Comparison of ENCODE assay signal across 17 cellular contexts in the genomic region with DNA sequence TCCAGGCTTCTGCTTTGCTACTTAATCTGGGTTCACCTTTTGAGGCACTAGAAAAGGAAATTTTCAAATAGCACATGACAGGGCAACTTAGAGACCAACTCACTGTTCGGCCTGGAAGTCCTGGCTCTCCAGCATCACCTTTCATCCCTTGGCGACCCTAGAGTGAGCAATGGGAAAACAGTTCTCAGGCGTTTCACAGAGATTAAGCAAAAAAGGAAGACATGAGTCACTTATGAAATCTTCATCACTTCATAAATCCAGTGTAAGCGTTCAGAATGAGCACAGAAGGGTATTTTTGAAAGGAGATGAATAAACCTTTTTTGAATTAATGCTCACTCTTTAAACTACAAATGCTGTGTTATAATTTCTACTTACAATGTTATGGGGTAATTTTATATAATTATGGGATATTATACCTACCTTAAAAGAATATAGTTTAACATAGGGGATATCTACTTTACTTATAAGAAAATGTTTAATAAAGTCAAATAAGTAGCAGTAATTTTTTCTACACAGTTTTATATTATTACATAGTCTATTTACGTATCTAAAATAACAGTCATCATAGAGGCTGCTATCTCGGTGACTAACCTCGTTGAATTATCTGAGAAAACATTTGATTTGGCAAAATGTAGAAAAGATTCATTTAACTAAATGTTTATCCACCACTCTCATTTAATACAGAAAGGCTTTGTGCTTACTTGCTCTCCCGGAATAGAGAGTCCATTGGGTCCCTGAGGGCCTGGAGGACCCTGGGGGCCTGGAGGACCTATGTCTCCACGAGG.
A peak's percentile ranks its signal among the peaks of the same experiment; 100 is the strongest.
DNase-seq lines count a peak whose midpoint lies in the region; TF ChIP-seq lines count a peak whose summit lies in the region.
"Had no signal": no experiment of that assay in that cellular context is flagged by ENCODE, and none has a peak within 500 bp of the region (broad histone marks: within the 10 kb centered on the region; RNA-seq: fewer than 3 reads in every experiment).

No MANE protein-coding gene starts in this region.

- peak overlapping the region; percentile 18 for H3K4me2 ChIP-seq in GM23248 (ENCODE audit: unreplicated experiment)
- H3K4me2 ChIP-seq: SK-N-SH had no signal

- DNase-seq in GM23248 (peak; percentile 87), astrocyte of the spinal cord (ENCODE audit: low read depth, low spot score) (peak; percentile 87), glomerular visceral epithelial cell (ENCODE audit: extremely low spot score) (peak; percentile 15), tibial artery (peak in 1 of 2 donors; percentile 33), pons (ENCODE audit: low spot score) (no peak), HPDE6-E6E7 (ENCODE audit: extremely low spot score) (no peak)
- no peak for DNase-seq in activated T-helper 1 cell treated with anti-CD3 and anti-CD28 coated beads, Interleukin-12 subunit alpha, Interleukin-12 subunit beta, Interleukin-2, Interleukin-4 antibody, amounts not matched to agents 30 ng/mL and 10 ng/mL and 1 ng/mL, durations not matched to agents 14 hours and 24 hours and 36 hours (ENCODE audit: low spot score)
- DNase-seq: activated naive CD8-positive, alpha-beta T cell treated with anti-CD3 and anti-CD28 coated beads, Interleukin-2, amount 50 U/mL, for 24 hours; activated T-cell treated with anti-CD3 and anti-CD28 coated beads, Interleukin-2, amount 50 U/mL, for 72 hours; CD4-positive, alpha-beta T cell; cortex of kidney; erythroblast; NCI-H187 treated with DMSO at 0.1 percent for 48 hours; NCI-H524; ovary; SK-N-SH; substantia nigra had no signal

- H3K36me3 ChIP-seq in GM23248 (ENCODE audit: low read depth) (peaks cover 89% of the 10 kb centered on the region), tibial artery (peaks cover 0 to 14% (median 5%) of the 10 kb centered on the region in 3 donors)
- H3K36me3 ChIP-seq: ovary had no signal

- H2AFZ ChIP-seq in GM23248, result no peak overlapping the region

- peak overlapping the region; percentile 51 for H3K9ac ChIP-seq in GM23248
- H3K9ac ChIP-seq: SK-N-SH had no signal

- H3K9me3 ChIP-seq in GM23248 (ENCODE audit: low read depth) (no peaks in the 10 kb centered on the region), tibial artery (no peaks in the 10 kb centered on the region)
- H3K9me3 ChIP-seq: ovary, SK-N-SH had no signal

- peaks cover 4% of the 10 kb centered on the region; the same call in 1 of the 2 replicates for H3K79me2 ChIP-seq in GM23248 (ENCODE audit: insufficient read depth)

- H3K27me3 Mint-ChIP-seq in activated T-helper 1 cell treated with anti-CD3 and anti-CD28 coated beads, Interleukin-12 subunit alpha, Interleukin-12 subunit beta, Interleukin-2, Interleukin-4 antibody, amounts not matched to agents 30 ng/mL and 10 ng/mL and 1 ng/mL, durations not matched to agents 14 hours and 24 hours and 36 hours (ENCODE audit: insufficient read depth), result no peaks in the 10 kb centered on the region
- H3K27me3 Mint-ChIP-seq: activated naive CD8-positive, alpha-beta T cell treated with anti-CD3 and anti-CD28 coated beads, Interleukin-2, amount 50 U/mL, for 24 hours; CD4-positive, alpha-beta T cell had no signal

- WGBS in GM23248 (ENCODE audit: low coverage in 1 of 2, low lambda C conversion rate in 2 of 2, missing lambda C conversion rate in 2 of 2), 2 experiments, result 29 to 31% methylated on average over 9 of the region's 9 CpGs

- no peaks in the 10 kb centered on the region for H3K27me3 ChIP-seq in GM23248 (replicated peaks; ENCODE audit: insufficient read depth)
- H3K27me3 ChIP-seq in tibial artery, result no peaks in the 10 kb centered on the region
- H3K27me3 ChIP-seq: ovary had no signal

- H3K9me2 ChIP-seq in GM23248 (ENCODE audit: insufficient read depth), result no peaks in the 10 kb centered on the region
- H3K9me2 ChIP-seq: SK-N-SH had no signal

- no peak for TF ChIP-seq CTCF in astrocyte of the spinal cord (IDR thresholded peaks at IDR 0.05; ENCODE audit: low read depth, low read length)
- TF ChIP-seq CTCF in tibial artery (IDR thresholded peaks at IDR 0.05), result no peak

- intact Hi-C loops in tibial artery (cut with DNase I; ENCODE audit: low total_unique reads), result loop anchor here (5.0 kb wide), 1 partner anchor 105 kb away; a partner anchor contains a TSS
- intact Hi-C loops in activated T-helper 1 cell treated with anti-CD3 and anti-CD28 coated beads, Interleukin-12 subunit alpha, Interleukin-12 subunit beta, Interleukin-2, Interleukin-4 antibody, amounts not matched to agents 30 ng/mL and 10 ng/mL and 1 ng/mL, durations not matched to agents 14 hours and 24 hours and 36 hours (cut with micrococcal nuclease), result no loop called here

- H3K4me1 ChIP-seq in GM23248 (ENCODE audit: insufficient read depth) (peaks cover 59% of the 10 kb centered on the region), tibial artery (peaks cover 0 to 38% (median 16%) of the 10 kb centered on the region in 4 donors)

- no peak overlapping the region for H3K27ac Mint-ChIP-seq in activated T-helper 1 cell treated with anti-CD3 and anti-CD28 coated beads, Interleukin-12 subunit alpha, Interleukin-12 subunit beta, Interleukin-2, Interleukin-4 antibody, amounts not matched to agents 30 ng/mL and 10 ng/mL and 1 ng/mL, durations not matched to agents 14 hours and 24 hours and 36 hours
- H3K27ac Mint-ChIP-seq: activated naive CD8-positive, alpha-beta T cell treated with anti-CD3 and anti-CD28 coated beads, Interleukin-2, amount 50 U/mL, for 24 hours; activated T-cell treated with anti-CD3 and anti-CD28 coated beads, Interleukin-2, amount 50 U/mL, for 72 hours; CD4-positive, alpha-beta T cell had no signal

- H3F3A ChIP-seq in GM23248 (ENCODE audit: insufficient read depth), result peaks cover 88% of the 10 kb centered on the region

- H3K27ac ChIP-seq in GM23248 (peak overlapping the region; percentile 81), tibial artery (peak overlapping the region; percentile 49 to 51)
- H3K27ac ChIP-seq: ovary had no signal

- H3K4me3 Mint-ChIP-seq in activated T-helper 1 cell treated with anti-CD3 and anti-CD28 coated beads, Interleukin-12 subunit alpha, Interleukin-12 subunit beta, Interleukin-2, Interleukin-4 antibody, amounts not matched to agents 30 ng/mL and 10 ng/mL and 1 ng/mL, durations not matched to agents 14 hours and 24 hours and 36 hours, result no peak overlapping the region
- H3K4me3 Mint-ChIP-seq: activated naive CD8-positive, alpha-beta T cell treated with anti-CD3 and anti-CD28 coated beads, Interleukin-2, amount 50 U/mL, for 24 hours; activated T-cell treated with anti-CD3 and anti-CD28 coated beads, Interleukin-2, amount 50 U/mL, for 72 hours; CD4-positive, alpha-beta T cell had no signal

- in situ Hi-C loops in GM23248 (cut with MboI), result no loop called here
- in situ Hi-C loops in astrocyte of the spinal cord (cut with HindIII; ENCODE audit: low sequenced_read_pairs), result no loop called here

- no peaks in the 10 kb centered on the region for H4K20me1 ChIP-seq in GM23248 (ENCODE audit: insufficient read depth)

- H3K9me3 Mint-ChIP-seq in activated T-helper 1 cell treated with anti-CD3 and anti-CD28 coated beads, Interleukin-12 subunit alpha, Interleukin-12 subunit beta, Interleukin-2, Interleukin-4 antibody, amounts not matched to agents 30 ng/mL and 10 ng/mL and 1 ng/mL, durations not matched to agents 14 hours and 24 hours and 36 hours, result no peaks in the 10 kb centered on the region
- H3K9me3 Mint-ChIP-seq: activated naive CD8-positive, alpha-beta T cell treated with anti-CD3 and anti-CD28 coated beads, Interleukin-2, amount 50 U/mL, for 24 hours; activated T-cell treated with anti-CD3 and anti-CD28 coated beads, Interleukin-2, amount 50 U/mL, for 72 hours; CD4-positive, alpha-beta T cell had no signal

- H3K36me3 Mint-ChIP-seq in activated T-helper 1 cell treated with anti-CD3 and anti-CD28 coated beads, Interleukin-12 subunit alpha, Interleukin-12 subunit beta, Interleukin-2, Interleukin-4 antibody, amounts not matched to agents 30 ng/mL and 10 ng/mL and 1 ng/mL, durations not matched to agents 14 hours and 24 hours and 36 hours (ENCODE audit: low read depth), result no peaks in the 10 kb centered on the region

- H3K4me3 ChIP-seq in GM23248, result peak overlapping the region; percentile 31; the same call in 1 of the 2 replicates
- H3K4me3 ChIP-seq in astrocyte of the spinal cord (ENCODE audit: low read depth, low read length), result no peak overlapping the region
- H3K4me3 ChIP-seq in tibial artery, result no peak overlapping the region
- H3K4me3 ChIP-seq: ovary had no signal

- H3K4me1 Mint-ChIP-seq in activated T-helper 1 cell treated with anti-CD3 and anti-CD28 coated beads, Interleukin-12 subunit alpha, Interleukin-12 subunit beta, Interleukin-2, Interleukin-4 antibody, amounts not matched to agents 30 ng/mL and 10 ng/mL and 1 ng/mL, durations not matched to agents 14 hours and 24 hours and 36 hours (ENCODE audit: low read depth), result no peaks in the 10 kb centered on the region
- H3K4me1 Mint-ChIP-seq: activated naive CD8-positive, alpha-beta T cell treated with anti-CD3 and anti-CD28 coated beads, Interleukin-2, amount 50 U/mL, for 24 hours had no signal

Comparison
In these comparisons a context has a peak if more than half of its experiments do, and no peak if none do; other contexts are left out.
1. DNase-seq: peak in GM23248 (single experiment), astrocyte of the spinal cord (single experiment) and glomerular visceral epithelial cell (single experiment); none in pons (single experiment), activated T-helper 1 cell treated with anti-CD3 and anti-CD28 coated beads, Interleukin-12 subunit alpha, Interleukin-12 subunit beta, Interleukin-2, Interleukin-4 antibody, amounts not matched to agents 30 ng/mL and 10 ng/mL and 1 ng/mL, durations not matched to agents 14 hours and 24 hours and 36 hours (single experiment) and HPDE6-E6E7 (single experiment).